In the genomic region with DNA sequence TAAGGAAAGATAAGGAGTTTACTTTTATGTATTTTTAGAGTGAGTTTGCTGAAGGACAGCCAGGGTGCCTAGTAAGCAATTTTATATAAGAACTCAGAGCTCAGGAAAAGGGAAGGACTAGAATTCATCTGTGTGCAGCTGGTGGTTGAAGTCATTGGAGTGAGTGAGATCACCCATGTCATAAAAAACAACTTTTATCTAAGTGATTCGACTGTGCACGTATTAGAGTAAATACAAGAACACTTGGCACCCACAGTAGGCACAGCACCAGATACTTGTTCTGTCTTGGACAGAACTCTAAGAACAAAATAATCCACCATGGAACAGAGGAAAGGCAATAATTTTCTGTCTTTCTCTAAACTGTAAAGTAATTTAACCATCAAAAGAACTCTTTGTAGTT, we compare ENCODE assay signal across 15 cellular contexts. TPM values are rescaled to one million over a fixed set of nuclear protein-coding genes. Genes with fewer than 3 reads are reported as not detected.
DNase-seq lines count a peak whose midpoint lies in the region; ATAC-seq and TF ChIP-seq lines count a peak whose summit lies in the region.
"Had no signal": no experiment of that assay in that cellular context is flagged by ENCODE, and none has a peak within 500 bp of the region (broad histone marks: within the 10 kb centered on the region; RNA-seq: fewer than 3 reads in every experiment).

No MANE protein-coding gene starts in this region.

- no peak for TF ChIP-seq CTCF in breast epithelium (IDR thresholded peaks at IDR 0.05)
- no peak for TF ChIP-seq CTCF in mammary epithelial cell (conservative IDR thresholded peaks at IDR 0.05 in 1 of 2, IDR thresholded peaks at IDR 0.05 in 1 of 2; ENCODE audit: extremely low read depth in 1 of 2, insufficient read depth in 1 of 2, low read depth in 1 of 2, low read length in 2 of 2)
- TF ChIP-seq CTCF in fibroblast of pulmonary artery (IDR thresholded peaks at IDR 0.05; ENCODE audit: low read length, missing control alignments), result no peak
- no peak for TF ChIP-seq CTCF in vagina (IDR thresholded peaks at IDR 0.05)

- no peaks in the 10 kb centered on the region for H3K36me3 ChIP-seq in breast epithelium
- H3K36me3 ChIP-seq in mammary epithelial cell (ENCODE audit: insufficient read depth, low read length), result no peaks in the 10 kb centered on the region
- H3K36me3 ChIP-seq in muscle layer of colon (ENCODE audit: insufficient read depth, low read length), result no peaks in the 10 kb centered on the region
- H3K36me3 ChIP-seq in vagina, result no peaks in the 10 kb centered on the region

- H3K4me3 ChIP-seq in breast epithelium, result no peak overlapping the region
- H3K4me3 ChIP-seq in mammary epithelial cell (replicated peaks in 1 of 3; ENCODE audit: insufficient read depth in 1 of 3, low read depth in 2 of 3, low read length in 3 of 3), result no peak overlapping the region
- H3K4me3 ChIP-seq in fibroblast of pulmonary artery (replicated peaks; ENCODE audit: low read depth, low read length), result no peak overlapping the region
- H3K4me3 ChIP-seq in muscle layer of colon (ENCODE audit: low read depth in 1 of 2, low read length in 2 of 2), result no peak overlapping the region
- no peak overlapping the region for H3K4me3 ChIP-seq in vagina
- H3K4me3 ChIP-seq: A549 had no signal

- dilution Hi-C loops in mammary epithelial cell (cut with HindIII; ENCODE audit: low sequenced_read_pairs), result no loop called here

- H3K27me3 ChIP-seq in breast epithelium (no peaks in the 10 kb centered on the region), mammary epithelial cell (ENCODE audit: insufficient read depth, low read length) (no peaks in the 10 kb centered on the region), muscle layer of colon (ENCODE audit: control insufficient read depth in 1 of 2, insufficient read depth in 2 of 2, low read length in 2 of 2) (no peaks in the 10 kb centered on the region), vagina (no peaks in the 10 kb centered on the region)

- H3K27ac ChIP-seq in breast epithelium (peak overlapping the region; percentile 0 to 75), mammary epithelial cell (ENCODE audit: insufficient read depth, low read depth, low read length) (no peak overlapping the region), muscle layer of colon (ENCODE audit: low read depth, low read length) (peak overlapping the region; percentile 77), vagina (peak overlapping the region; percentile 15)
- H3K27ac ChIP-seq: A549 had no signal

- no peak overlapping the region for H3K4me2 ChIP-seq in mammary epithelial cell (ENCODE audit: insufficient read depth, low read depth, low read length)
- H3K4me2 ChIP-seq: A549 had no signal

- H3K4me1 ChIP-seq in breast epithelium, result no peaks in the 10 kb centered on the region
- H3K4me1 ChIP-seq in mammary epithelial cell (ENCODE audit: insufficient read depth, low read length), result peaks cover 7% of the 10 kb centered on the region
- H3K4me1 ChIP-seq in muscle layer of colon (ENCODE audit: insufficient read depth, low read length), result peaks cover 56% of the 10 kb centered on the region
- H3K4me1 ChIP-seq in vagina, result peaks cover 45% of the 10 kb centered on the region

- intact Hi-C loops in breast epithelium (cut with DNase I; ENCODE audit: low total_unique reads) (loop anchor here (10.0 kb wide), 1 partner anchor 1885 kb away; no protein-coding TSS in a partner anchor), mammary epithelial cell (cut with micrococcal nuclease) (no loop called here), vagina (cut with DNase I) (no loop called here)

- H3K9ac ChIP-seq in mammary epithelial cell (ENCODE audit: insufficient read depth, low read length), result no peak overlapping the region
- peak overlapping the region; percentile 9 for H3K9ac ChIP-seq in muscle layer of colon (ENCODE audit: low read length)

- no TSS peak for BruUV-seq in mammary epithelial cell (replicated peaks; lab: Mats Ljungman, UMichigan)

- no peaks in the 10 kb centered on the region for H3K79me2 ChIP-seq in mammary epithelial cell (ENCODE audit: insufficient read depth, low read length)

- H4K20me1 ChIP-seq in mammary epithelial cell (ENCODE audit: insufficient read depth, low read length), result no peaks in the 10 kb centered on the region

- DNase-seq in breast epithelium (ENCODE audit: low spot score in 2 of 2) (no peak), mammary epithelial cell (no peak), fibroblast of pulmonary artery (ENCODE audit: low read depth) (peak; percentile 69), vagina (ENCODE audit: extremely low spot score in 2 of 2) (no peak), COR-L47 (lab: John Stamatoyannopoulos, UW) (no peak), amygdala (lab: John Stamatoyannopoulos, UW) (no peak)
- DNase-seq: activated CD4-positive, alpha-beta T cell treated with anti-CD3 and anti-CD28 coated beads for 1 hour; activated T-cell treated with anti-CD3 and anti-CD28 coated beads, Interleukin-2, amount 50 U/mL, for 1 hour; glutamatergic neuron; NCI-H2107; T-cell; trophoblast cell had no signal

- 58% methylated on average over 2 of the region's 2 CpGs for WGBS in mammary epithelial cell (ENCODE audit: low coverage, missing lambda C conversion rate)

- no peak for ATAC-seq in HG02981 (IDR thresholded peaks at IDR 0.05; ENCODE audit: unreplicated experiment)
- ATAC-seq: A549, T-cell had no signal

- in situ Hi-C loops in mammary epithelial cell (cut with MboI; ENCODE audit: low sequenced_read_pairs in 2 of 2), result no loop called here

- H3K9me3 ChIP-seq in breast epithelium (no peaks in the 10 kb centered on the region), mammary epithelial cell (replicated peaks; ENCODE audit: insufficient read depth, low read length) (no peaks in the 10 kb centered on the region), muscle layer of colon (ENCODE audit: low read length) (no peaks in the 10 kb centered on the region), vagina (no peaks in the 10 kb centered on the region)
- H3K9me3 ChIP-seq: A549 had no signal

- no peak overlapping the region for H2AFZ ChIP-seq in mammary epithelial cell (ENCODE audit: low read depth, low read length)

- CTCF ChIA-PET in mammary epithelial cell (lab: Charles Lee; ENCODE audit: low non-redundant PET), result no interaction called here

- TF ChIP-seq POLR2A in breast epithelium (IDR thresholded peaks at IDR 0.05) (no peak), vagina (IDR thresholded peaks at IDR 0.05) (no peak)

RNA-seq across cellular contexts. Expression of gene SYNPO2, which starts 31.6 kb away (rescaled TPM):
- total RNA-seq in breast epithelium, result 10 to 100 TPM; 30.2 to 90.1 (median 52.7) TPM
- 10 to 100 TPM in 1 of 2 donors, 1 to 10 TPM in 1; 3.3 to 11.2 TPM for total RNA-seq in mammary epithelial cell
- 0.22 TPM for polyA plus RNA-seq in mammary epithelial cell
- 0.41 TPM for polyA minus RNA-seq in mammary epithelial cell
- 109 TPM for total RNA-seq in vagina
